In the genomic region with DNA sequence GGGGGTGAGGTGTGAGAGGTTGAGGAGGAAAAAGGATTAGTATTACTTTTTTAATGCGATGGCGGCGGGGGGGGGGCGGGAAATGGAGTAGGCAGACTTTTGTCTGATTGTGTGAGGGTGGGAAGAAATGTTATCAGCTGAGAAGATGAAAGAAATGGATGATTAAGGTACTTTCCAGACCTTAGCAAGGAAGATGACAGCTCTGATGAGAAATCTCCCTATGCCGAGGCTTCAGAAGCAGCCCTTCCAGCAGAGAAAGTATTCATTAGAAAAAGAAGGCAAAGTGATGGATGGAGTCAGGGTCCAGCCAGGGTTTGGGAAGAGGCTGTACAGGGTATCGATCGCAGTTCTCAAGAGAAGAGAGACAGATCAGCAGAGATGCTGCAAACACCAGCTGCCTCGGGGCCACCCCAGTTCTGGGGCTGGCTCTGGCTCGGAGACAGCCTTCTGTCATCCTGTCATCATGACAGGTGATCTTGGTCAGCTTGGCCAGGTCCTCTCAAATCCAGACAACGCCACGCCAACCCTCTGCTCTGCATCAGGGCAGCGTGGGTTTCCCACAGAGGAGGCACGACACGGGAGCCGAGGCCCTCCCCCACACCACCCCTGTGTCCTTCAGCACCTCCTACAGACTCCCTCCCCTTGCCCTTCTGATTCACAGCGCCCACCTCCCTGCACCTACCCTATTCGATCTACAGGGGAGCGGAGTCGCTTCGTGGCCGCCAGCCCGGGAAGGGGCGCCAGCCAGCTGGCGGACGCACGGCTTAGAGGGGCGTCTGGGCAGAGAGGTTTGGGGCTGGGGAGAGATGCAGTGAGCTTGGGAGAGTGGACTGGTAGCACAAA, we compare ENCODE assay signal across 2 cellular contexts.
A peak's percentile ranks its signal among the peaks of the same experiment; 100 is the strongest.
TF ChIP-seq lines count a peak whose summit lies in the region.

No MANE protein-coding gene starts in this region.

TF ChIP-seq in IMR-90, 13 proteins besides CTCF, POLR2A, EP300 and RAD21:
- TF ChIP-seq RFX5 (IDR thresholded peaks at IDR 0.05; ENCODE audit: low read depth, low read length) (no peak), MAFK (IDR thresholded peaks at IDR 0.05; ENCODE audit: low read depth, low read length) (no peak), RCOR1 (IDR thresholded peaks at IDR 0.05; ENCODE audit: insufficient replicate concordance, low read length) (no peak), MAZ (IDR thresholded peaks at IDR 0.05; ENCODE audit: borderline replicate concordance, low read depth, low read length) (no peak), SMC3 (IDR thresholded peaks at IDR 0.05; ENCODE audit: low read depth, low read length) (no peak), FOS (IDR thresholded peaks at IDR 0.05; ENCODE audit: low read depth, low read length) (no peak), BHLHE40 (IDR thresholded peaks at IDR 0.05; ENCODE audit: low read depth, low read length) (no peak), CHD1 (IDR thresholded peaks at IDR 0.05; ENCODE audit: low read depth, low read length) (no peak), CEBPB (IDR thresholded peaks at IDR 0.05; ENCODE audit: low read depth, low read length) (no peak), ELK1 (IDR thresholded peaks at IDR 0.05; ENCODE audit: borderline replicate concordance, low read depth, low read length) (no peak), MXI1 (IDR thresholded peaks at IDR 0.05; ENCODE audit: borderline replicate concordance, low read depth, low read length) (no peak), USF2 (IDR thresholded peaks at IDR 0.05; ENCODE audit: low read depth, low read length) (no peak), NFE2L2 (IDR thresholded peaks at IDR 0.05; ENCODE audit: low read depth, low read length) (no peak)

TF ChIP-seq in WTC11, 78 proteins besides CTCF, POLR2A, EP300 and RAD21:
- TF ChIP-seq CREM (CRISPR knock-in tag; IDR thresholded peaks at IDR 0.05) (no peak), HMGXB4 (CRISPR knock-in tag; IDR thresholded peaks at IDR 0.05) (0 out of 2 replicates have a peak, but pooled peaks have one; percentile 12), OVOL2 (CRISPR knock-in tag; IDR thresholded peaks at IDR 0.05; ENCODE audit: borderline replicate concordance) (no peak), ZNF219 (CRISPR knock-in tag; IDR thresholded peaks at IDR 0.05; ENCODE audit: borderline replicate concordance) (no peak), RELA (CRISPR knock-in tag; IDR thresholded peaks at IDR 0.05; ENCODE audit: borderline replicate concordance) (no peak), E2F1 (CRISPR knock-in tag; IDR thresholded peaks at IDR 0.05) (no peak), CREB1 (CRISPR knock-in tag; IDR thresholded peaks at IDR 0.05) (no peak), TCF7 (CRISPR knock-in tag; IDR thresholded peaks at IDR 0.05; ENCODE audit: low read depth) (no peak), TEAD4 (CRISPR knock-in tag; IDR thresholded peaks at IDR 0.05) (no peak)
- TF ChIP-seq, protein P1, sequence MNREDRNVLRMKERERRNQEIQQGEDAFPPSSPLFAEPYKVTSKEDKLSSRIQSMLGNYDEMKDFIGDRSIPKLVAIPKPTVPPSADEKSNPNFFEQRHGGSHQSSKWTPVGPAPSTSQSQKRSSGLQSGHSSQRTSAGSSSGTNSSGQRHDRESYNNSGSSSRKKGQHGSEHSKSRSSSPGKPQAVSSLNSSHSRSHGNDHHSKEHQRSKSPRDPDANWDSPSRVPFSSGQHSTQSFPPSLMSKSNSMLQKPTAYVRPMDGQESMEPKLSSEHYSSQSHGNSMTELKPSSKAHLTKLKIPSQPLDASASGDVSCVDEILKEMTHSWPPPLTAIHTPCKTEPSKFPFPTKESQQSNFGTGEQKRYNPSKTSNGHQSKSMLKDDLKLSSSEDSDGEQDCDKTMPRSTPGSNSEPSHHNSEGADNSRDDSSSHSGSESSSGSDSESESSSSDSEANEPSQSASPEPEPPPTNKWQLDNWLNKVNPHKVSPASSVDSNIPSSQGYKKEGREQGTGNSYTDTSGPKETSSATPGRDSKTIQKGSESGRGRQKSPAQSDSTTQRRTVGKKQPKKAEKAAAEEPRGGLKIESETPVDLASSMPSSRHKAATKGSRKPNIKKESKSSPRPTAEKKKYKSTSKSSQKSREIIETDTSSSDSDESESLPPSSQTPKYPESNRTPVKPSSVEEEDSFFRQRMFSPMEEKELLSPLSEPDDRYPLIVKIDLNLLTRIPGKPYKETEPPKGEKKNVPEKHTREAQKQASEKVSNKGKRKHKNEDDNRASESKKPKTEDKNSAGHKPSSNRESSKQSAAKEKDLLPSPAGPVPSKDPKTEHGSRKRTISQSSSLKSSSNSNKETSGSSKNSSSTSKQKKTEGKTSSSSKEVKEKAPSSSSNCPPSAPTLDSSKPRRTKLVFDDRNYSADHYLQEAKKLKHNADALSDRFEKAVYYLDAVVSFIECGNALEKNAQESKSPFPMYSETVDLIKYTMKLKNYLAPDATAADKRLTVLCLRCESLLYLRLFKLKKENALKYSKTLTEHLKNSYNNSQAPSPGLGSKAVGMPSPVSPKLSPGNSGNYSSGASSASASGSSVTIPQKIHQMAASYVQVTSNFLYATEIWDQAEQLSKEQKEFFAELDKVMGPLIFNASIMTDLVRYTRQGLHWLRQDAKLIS (CRISPR knock-in tag; IDR thresholded peaks at IDR 0.05; ENCODE audit: borderline replicate concordance) = no peak
- TF ChIP-seq, protein P2, sequence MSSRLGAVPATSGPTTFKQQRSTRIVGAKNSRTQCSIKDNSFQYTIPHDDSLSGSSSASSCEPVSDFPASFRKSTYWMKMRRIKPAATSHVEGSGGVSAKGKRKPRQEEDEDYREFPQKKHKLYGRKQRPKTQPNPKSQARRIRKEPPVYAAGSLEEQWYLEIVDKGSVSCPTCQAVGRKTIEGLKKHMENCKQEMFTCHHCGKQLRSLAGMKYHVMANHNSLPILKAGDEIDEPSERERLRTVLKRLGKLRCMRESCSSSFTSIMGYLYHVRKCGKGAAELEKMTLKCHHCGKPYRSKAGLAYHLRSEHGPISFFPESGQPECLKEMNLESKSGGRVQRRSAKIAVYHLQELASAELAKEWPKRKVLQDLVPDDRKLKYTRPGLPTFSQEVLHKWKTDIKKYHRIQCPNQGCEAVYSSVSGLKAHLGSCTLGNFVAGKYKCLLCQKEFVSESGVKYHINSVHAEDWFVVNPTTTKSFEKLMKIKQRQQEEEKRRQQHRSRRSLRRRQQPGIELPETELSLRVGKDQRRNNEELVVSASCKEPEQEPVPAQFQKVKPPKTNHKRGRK (CRISPR knock-in tag; IDR thresholded peaks at IDR 0.05; ENCODE audit: borderline replicate concordance) = no peak
- TF ChIP-seq, protein P3, sequence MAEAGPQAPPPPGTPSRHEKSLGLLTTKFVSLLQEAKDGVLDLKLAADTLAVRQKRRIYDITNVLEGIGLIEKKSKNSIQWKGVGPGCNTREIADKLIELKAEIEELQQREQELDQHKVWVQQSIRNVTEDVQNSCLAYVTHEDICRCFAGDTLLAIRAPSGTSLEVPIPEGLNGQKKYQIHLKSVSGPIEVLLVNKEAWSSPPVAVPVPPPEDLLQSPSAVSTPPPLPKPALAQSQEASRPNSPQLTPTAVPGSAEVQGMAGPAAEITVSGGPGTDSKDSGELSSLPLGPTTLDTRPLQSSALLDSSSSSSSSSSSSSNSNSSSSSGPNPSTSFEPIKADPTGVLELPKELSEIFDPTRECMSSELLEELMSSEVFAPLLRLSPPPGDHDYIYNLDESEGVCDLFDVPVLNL (CRISPR knock-in tag; IDR thresholded peaks at IDR 0.05; ENCODE audit: borderline replicate concordance, low read depth) = no peak
- TF ChIP-seq, protein P4, sequence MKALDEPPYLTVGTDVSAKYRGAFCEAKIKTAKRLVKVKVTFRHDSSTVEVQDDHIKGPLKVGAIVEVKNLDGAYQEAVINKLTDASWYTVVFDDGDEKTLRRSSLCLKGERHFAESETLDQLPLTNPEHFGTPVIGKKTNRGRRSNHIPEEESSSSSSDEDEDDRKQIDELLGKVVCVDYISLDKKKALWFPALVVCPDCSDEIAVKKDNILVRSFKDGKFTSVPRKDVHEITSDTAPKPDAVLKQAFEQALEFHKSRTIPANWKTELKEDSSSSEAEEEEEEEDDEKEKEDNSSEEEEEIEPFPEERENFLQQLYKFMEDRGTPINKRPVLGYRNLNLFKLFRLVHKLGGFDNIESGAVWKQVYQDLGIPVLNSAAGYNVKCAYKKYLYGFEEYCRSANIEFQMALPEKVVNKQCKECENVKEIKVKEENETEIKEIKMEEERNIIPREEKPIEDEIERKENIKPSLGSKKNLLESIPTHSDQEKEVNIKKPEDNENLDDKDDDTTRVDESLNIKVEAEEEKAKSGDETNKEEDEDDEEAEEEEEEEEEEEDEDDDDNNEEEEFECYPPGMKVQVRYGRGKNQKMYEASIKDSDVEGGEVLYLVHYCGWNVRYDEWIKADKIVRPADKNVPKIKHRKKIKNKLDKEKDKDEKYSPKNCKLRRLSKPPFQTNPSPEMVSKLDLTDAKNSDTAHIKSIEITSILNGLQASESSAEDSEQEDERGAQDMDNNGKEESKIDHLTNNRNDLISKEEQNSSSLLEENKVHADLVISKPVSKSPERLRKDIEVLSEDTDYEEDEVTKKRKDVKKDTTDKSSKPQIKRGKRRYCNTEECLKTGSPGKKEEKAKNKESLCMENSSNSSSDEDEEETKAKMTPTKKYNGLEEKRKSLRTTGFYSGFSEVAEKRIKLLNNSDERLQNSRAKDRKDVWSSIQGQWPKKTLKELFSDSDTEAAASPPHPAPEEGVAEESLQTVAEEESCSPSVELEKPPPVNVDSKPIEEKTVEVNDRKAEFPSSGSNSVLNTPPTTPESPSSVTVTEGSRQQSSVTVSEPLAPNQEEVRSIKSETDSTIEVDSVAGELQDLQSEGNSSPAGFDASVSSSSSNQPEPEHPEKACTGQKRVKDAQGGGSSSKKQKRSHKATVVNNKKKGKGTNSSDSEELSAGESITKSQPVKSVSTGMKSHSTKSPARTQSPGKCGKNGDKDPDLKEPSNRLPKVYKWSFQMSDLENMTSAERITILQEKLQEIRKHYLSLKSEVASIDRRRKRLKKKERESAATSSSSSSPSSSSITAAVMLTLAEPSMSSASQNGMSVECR (CRISPR knock-in tag; IDR thresholded peaks at IDR 0.05; ENCODE audit: borderline replicate concordance) = 0 out of 2 replicates have a peak, but pooled peaks have one; percentile 48
